8 cellular contexts compared by ENCODE assay signal in the genomic region with DNA sequence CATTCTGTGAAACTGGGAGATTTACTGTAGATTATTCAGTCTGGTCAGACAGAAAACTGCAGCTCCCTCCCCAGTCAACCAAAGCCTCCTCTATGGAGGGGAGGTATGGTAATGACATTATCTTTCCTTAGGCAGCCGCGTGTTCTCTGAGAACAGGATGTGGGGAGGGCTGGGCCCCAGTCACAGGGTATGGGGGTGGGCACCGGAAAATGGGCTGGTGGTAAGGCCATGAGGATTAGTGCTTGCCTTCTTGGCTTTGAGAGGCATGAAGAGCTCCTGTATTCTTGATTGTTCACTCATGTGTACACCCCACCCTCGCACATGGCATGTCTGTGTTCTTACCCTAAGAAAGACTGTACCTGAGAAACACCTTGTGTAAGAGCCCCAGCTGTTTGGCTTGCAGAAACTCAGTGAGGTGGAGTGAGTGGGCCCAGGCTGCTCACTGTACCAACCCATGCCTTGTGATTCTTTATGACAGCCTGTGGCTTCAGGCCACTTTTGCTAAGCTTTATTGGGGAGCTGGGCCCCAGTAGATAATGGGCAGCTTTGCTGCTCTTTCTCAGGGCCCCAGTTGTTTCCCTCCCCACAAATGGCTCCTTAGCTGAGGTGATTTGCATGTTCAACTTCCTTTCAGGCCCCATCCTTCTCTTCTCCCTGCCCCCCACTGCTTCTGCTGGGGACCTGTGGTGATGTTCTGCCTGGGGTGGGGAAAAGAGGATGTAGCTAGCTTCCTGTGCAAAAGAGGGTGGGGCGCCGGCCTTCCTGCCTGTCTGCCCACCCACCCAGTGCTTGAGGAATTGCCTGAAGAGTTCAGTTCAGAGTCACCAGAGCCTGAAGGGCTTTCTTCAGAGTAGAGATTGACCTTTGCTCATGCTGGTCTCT. TPM values are rescaled to one million over a fixed set of nuclear protein-coding genes. Genes with fewer than 3 reads are reported as not detected.
DNase-seq lines count a peak whose midpoint lies in the region; ATAC-seq and TF ChIP-seq lines count a peak whose summit lies in the region.

No MANE protein-coding gene starts in this region.

- no TSS peak for BruUV-seq in Calu3 (replicated peaks; lab: Mats Ljungman, UMichigan)

- H3K9me3 Mint-ChIP-seq in Calu3 (ENCODE audit: low read depth, unreplicated experiment): no peaks in the 10 kb centered on the region

- no peak overlapping the region for H3K27ac Mint-ChIP-seq in Calu3 (ENCODE audit: unreplicated experiment)

- H3K4me1 Mint-ChIP-seq in Calu3 (ENCODE audit: low read depth, unreplicated experiment): peaks cover 33% of the 10 kb centered on the region

- ATAC-seq in GM18858 (IDR thresholded peaks at IDR 0.05; ENCODE audit: unreplicated experiment) (peak; percentile 43), HG03064 (IDR thresholded peaks at IDR 0.05; ENCODE audit: low read depth, unreplicated experiment) (peak; percentile 59)

- DNase-seq in SIG-M5 treated with dmso at 0.1 percent for 504 hours (lab: John Stamatoyannopoulos, UW; ENCODE audit: unreplicated experiment) (peak; percentile 92), activated gamma-delta T cell treated with Interleukin-2 at 50 U/mL for 16 hours (peak; percentile 70), iris pigment epithelial cell (ENCODE audit: low read depth) (peak; percentile 46), NCI-H1436 (lab: John Stamatoyannopoulos, UW) (no peak), Calu3 (no peak)
- DNase-seq in stimulated activated CD4-positive, alpha-beta T cell treated with anti-CD3 and anti-CD28 coated beads, TNF-alpha, amount 100 ng/mL, for 48 hours (ENCODE audit: low read depth in 3 of 3): peak; percentile 27 to 64 (median 60)

- H3K4me3 Mint-ChIP-seq in Calu3 (ENCODE audit: low read depth, unreplicated experiment): no peak overlapping the region

- CTCF ChIA-PET in Calu3 (lab: Charles Lee): no interaction called here

- H3K27me3 Mint-ChIP-seq in Calu3 (ENCODE audit: unreplicated experiment): no peaks in the 10 kb centered on the region

- no peaks in the 10 kb centered on the region for H3K36me3 Mint-ChIP-seq in Calu3 (ENCODE audit: insufficient read depth, unreplicated experiment)

- no peak for TF ChIP-seq CTCF in Calu3 (IDR thresholded peaks at IDR 0.05; ENCODE audit: unreplicated experiment)

- intact Hi-C loops in Calu3 (cut with micrococcal nuclease; ENCODE audit: unreplicated experiment): no loop called here

RNA-seq across cellular contexts. Expression of a gene that starts 30.7 kb away (rescaled TPM):
- total RNA-seq in Calu3 (2022): 101 and 129 TPM in 2 replicates

Comparison
In these comparisons a context has a peak if more than half of its experiments do, and no peak if none do; other contexts are left out.
1. DNase-seq: peak in SIG-M5 treated with dmso at 0.1 percent for 504 hours (single experiment), activated gamma-delta T cell treated with Interleukin-2 at 50 U/mL for 16 hours (single experiment), iris pigment epithelial cell (single experiment) and stimulated activated CD4-positive, alpha-beta T cell treated with anti-CD3 and anti-CD28 coated beads, TNF-alpha, amount 100 ng/mL, for 48 hours (3 of 3); none in NCI-H1436 (single experiment) and Calu3 (single experiment).